ENCODE assay signal across 24 cellular contexts in genomic region chr2:95343429-95344207, GRCh38. TPM values are rescaled to one million over a fixed set of nuclear protein-coding genes. Genes with fewer than 3 reads are reported as not detected.
DNase-seq lines count a peak whose midpoint lies in the region; ATAC-seq and TF ChIP-seq lines count a peak whose summit lies in the region.
"Had no signal": no experiment of that assay in that cellular context is flagged by ENCODE, and none has a peak within 500 bp of the region (broad histone marks: within the 10 kb centered on the region; RNA-seq: fewer than 3 reads in every experiment).

No MANE protein-coding gene starts in this region.

- H3K9me3 ChIP-seq in right atrium auricular region: no peaks in the 10 kb centered on the region
- H3K9me3 ChIP-seq in mammary epithelial cell (replicated peaks; ENCODE audit: insufficient read depth, low read length): no peaks in the 10 kb centered on the region
- no peaks in the 10 kb centered on the region for H3K9me3 ChIP-seq in left lung
- no peaks in the 10 kb centered on the region for H3K9me3 ChIP-seq in BE2C
- H3K9me3 ChIP-seq in T-helper 17 cell (ENCODE audit: control insufficient read depth, low read length, poor library complexity, severe bottlenecking): no peaks in the 10 kb centered on the region
- H3K9me3 ChIP-seq: breast epithelium, HAP-1, MG63, thoracic aorta had no signal

- DNase-seq in cardiac septum (ENCODE audit: low spot score) (peak; percentile 73), right atrium auricular region (ENCODE audit: low spot score) (no peak), mammary epithelial cell (peak; percentile 73), left lung (peak; percentile 23 to 27), type B pancreatic cell (ENCODE audit: extremely low spot score, unreplicated experiment) (no peak), BE2C (no peak), T-helper 17 cell (no peak), G401 (ENCODE audit: low spot score) (no peak)
- DNase-seq: activated B cell treated with CpG ODN at 0.5 μM for 24 hours; activated CD4-positive, alpha-beta memory T cell treated with anti-CD3 and anti-CD28 coated beads, Interleukin-2, amount 10 ng/mL, durations not matched to agents 7 days and 5 days; amniotic stem cell; cortex of kidney; MG63; NCI-H1417; NCI-H774; nucleus accumbens; stimulated activated CD4-positive, alpha-beta T cell treated with anti-CD3 and anti-CD28 coated beads, Interleukin-4, amount 100 ng/mL, for 4 hours; stimulated activated naive CD4-positive, alpha-beta T cell; T-helper 9 cell had no signal

- 48% methylated on average over 7 of the region's 7 CpGs for WGBS in mammary epithelial cell (ENCODE audit: low coverage, missing lambda C conversion rate)

- no peaks in the 10 kb centered on the region for H4K20me1 ChIP-seq in mammary epithelial cell (ENCODE audit: insufficient read depth, low read length)

- H3K36me3 Mint-ChIP-seq in type B pancreatic cell (no peaks in the 10 kb centered on the region), T-helper 17 cell (ENCODE audit: low read depth) (peaks cover 4% of the 10 kb centered on the region)
- H3K36me3 Mint-ChIP-seq: CD14-positive monocyte, memory B cell had no signal

- ATAC-seq in left lung (no peak), T-helper 17 cell (no peak)

- H3K36me3 ChIP-seq in right atrium auricular region (no peaks in the 10 kb centered on the region), mammary epithelial cell (ENCODE audit: insufficient read depth, low read length) (no peaks in the 10 kb centered on the region), left lung (no peaks in the 10 kb centered on the region), BE2C (no peaks in the 10 kb centered on the region)
- H3K36me3 ChIP-seq: breast epithelium, HAP-1, MG63, thoracic aorta had no signal

- H3K9ac ChIP-seq in mammary epithelial cell (ENCODE audit: insufficient read depth, low read length): no peak overlapping the region

- H3K4me1 ChIP-seq in right atrium auricular region (peaks cover 0 to 27% of the 10 kb centered on the region in 2 donors), mammary epithelial cell (ENCODE audit: insufficient read depth, low read length) (peaks cover 41% of the 10 kb centered on the region), left lung (peaks cover 0 to 20% of the 10 kb centered on the region in 2 donors), BE2C (no peaks in the 10 kb centered on the region)
- H3K4me1 ChIP-seq: breast epithelium, HAP-1 had no signal

- H3K4me2 ChIP-seq in mammary epithelial cell (ENCODE audit: insufficient read depth, low read depth, low read length): no peak overlapping the region

- CTCF ChIA-PET in mammary epithelial cell (lab: Charles Lee; ENCODE audit: low non-redundant PET): no interaction called here

- H3K79me2 ChIP-seq in mammary epithelial cell (ENCODE audit: insufficient read depth, low read length): no peaks in the 10 kb centered on the region

- H3K27me3 ChIP-seq in right atrium auricular region: no peaks in the 10 kb centered on the region
- H3K27me3 ChIP-seq in mammary epithelial cell (ENCODE audit: insufficient read depth, low read length): no peaks in the 10 kb centered on the region
- peaks cover 7 to 76% of the 10 kb centered on the region in 2 donors for H3K27me3 ChIP-seq in left lung
- H3K27me3 ChIP-seq in BE2C: peaks cover 26% of the 10 kb centered on the region
- H3K27me3 ChIP-seq: breast epithelium, MG63 had no signal

- H3K27ac ChIP-seq in right atrium auricular region (no peak overlapping the region), mammary epithelial cell (ENCODE audit: insufficient read depth, low read depth, low read length) (peak overlapping the region; percentile 13), left lung (no peak overlapping the region)
- H3K27ac ChIP-seq: breast epithelium, thoracic aorta had no signal

- H2AFZ ChIP-seq in mammary epithelial cell (ENCODE audit: low read depth, low read length): peak overlapping the region; percentile 57

- H3K4me3 Mint-ChIP-seq in type B pancreatic cell: peak overlapping the region; percentile 47
- no peak overlapping the region for H3K4me3 Mint-ChIP-seq in T-helper 17 cell
- H3K4me3 Mint-ChIP-seq: activated B cell treated with CpG ODN at 0.5 μM for 24 hours; activated CD4-positive, alpha-beta memory T cell treated with anti-CD3 and anti-CD28 coated beads, Interleukin-2, amount 10 ng/mL, durations not matched to agents 7 days and 5 days; CD14-positive monocyte; memory B cell had no signal

- BruUV-seq in mammary epithelial cell (replicated peaks; lab: Mats Ljungman, UMichigan): no TSS peak

- H3K27me3 Mint-ChIP-seq in type B pancreatic cell (peaks cover 64% of the 10 kb centered on the region), T-helper 17 cell (peaks cover 46% of the 10 kb centered on the region)

- no peak overlapping the region for H3K4me3 ChIP-seq in right atrium auricular region
- no peak overlapping the region for H3K4me3 ChIP-seq in mammary epithelial cell (replicated peaks in 1 of 3; ENCODE audit: insufficient read depth in 1 of 3, low read depth in 2 of 3, low read length in 3 of 3)
- H3K4me3 ChIP-seq in left lung: no peak overlapping the region
- no peak overlapping the region for H3K4me3 ChIP-seq in BE2C (ENCODE audit: low read depth, low read length)
- H3K4me3 ChIP-seq: breast epithelium, HAP-1, MG63, thoracic aorta had no signal

- no peaks in the 10 kb centered on the region for H3K9me3 Mint-ChIP-seq in type B pancreatic cell
- H3K9me3 Mint-ChIP-seq: activated B cell treated with CpG ODN at 0.5 μM for 24 hours; activated CD4-positive, alpha-beta memory T cell treated with anti-CD3 and anti-CD28 coated beads, Interleukin-2, amount 10 ng/mL, durations not matched to agents 7 days and 5 days; memory B cell had no signal

- in situ Hi-C loops in mammary epithelial cell (cut with MboI; ENCODE audit: low sequenced_read_pairs in 2 of 2) (no loop called here), G401 (cut with HindIII; ENCODE audit: low sequenced_read_pairs) (no loop called here)

- no peak for TF ChIP-seq CTCF in right atrium auricular region (IDR thresholded peaks at IDR 0.05)
- TF ChIP-seq CTCF in mammary epithelial cell (conservative IDR thresholded peaks at IDR 0.05 in 1 of 2, IDR thresholded peaks at IDR 0.05 in 1 of 2; ENCODE audit: extremely low read depth in 1 of 2, insufficient read depth in 1 of 2, low read depth in 1 of 2, low read length in 2 of 2): no peak
- no peak for TF ChIP-seq CTCF in left lung (IDR thresholded peaks at IDR 0.05)
- no peak for TF ChIP-seq CTCF in type B pancreatic cell (conservative IDR thresholded peaks at IDR 0.05)
- no peak for TF ChIP-seq CTCF in BE2C (IDR thresholded peaks at IDR 0.05; ENCODE audit: low read depth, low read length)

- intact Hi-C loops in cardiac septum (cut with DNase I): no loop called here
- intact Hi-C loops in mammary epithelial cell (cut with micrococcal nuclease): loop anchor here (1.0 to 2.0 kb wide), 2 partner anchors 9 to 385 kb away; no protein-coding TSS in a partner anchor
- intact Hi-C loops in left lung (cut with DNase I): no loop called here

- no peak overlapping the region for H3K27ac Mint-ChIP-seq in type B pancreatic cell
- H3K27ac Mint-ChIP-seq in T-helper 17 cell: no peak overlapping the region
- H3K27ac Mint-ChIP-seq: activated B cell treated with CpG ODN at 0.5 μM for 24 hours; activated CD4-positive, alpha-beta memory T cell treated with anti-CD3 and anti-CD28 coated beads, Interleukin-2, amount 10 ng/mL, durations not matched to agents 7 days and 5 days; CD14-positive monocyte; memory B cell had no signal

- H3K4me1 Mint-ChIP-seq in type B pancreatic cell (ENCODE audit: unreplicated experiment) (no peaks in the 10 kb centered on the region), T-helper 17 cell (no peaks in the 10 kb centered on the region)

- dilution Hi-C loops in mammary epithelial cell (cut with HindIII; ENCODE audit: low sequenced_read_pairs): no loop called here

RNA-seq across cellular contexts. Expression of gene KCNIP3, which starts 46.5 kb away (rescaled TPM):
- total RNA-seq in cardiac septum (6.5 TPM), right atrium auricular region (1 to 10 TPM; 4.0 to 5.9 TPM), mammary epithelial cell (10 to 100 TPM in 1 of 2 donors, 1 to 10 TPM in 1; 4.8 to 14.8 TPM), left lung (1 to 10 TPM; 3.2 to 4.5 TPM), type B pancreatic cell (ENCODE audit: low replicate concordance) (5.1 and 5.3 TPM in 2 replicates), T-helper 17 cell (not detected)
- 5.4 TPM for polyA plus RNA-seq in mammary epithelial cell
- polyA minus RNA-seq in mammary epithelial cell: 3.7 TPM
- polyA plus RNA-seq in BE2C (2012; ENCODE audit: insufficient read depth, insufficient read length, low read depth): not detected
- total RNA-seq in G401 (2014; rRNA removed; shearing (Covaris generic)): 0.43 TPM in 1 of 2 replicates, not detected in the other
- total RNA-seq: activated B cell treated with CpG ODN at 0.5 μM for 24 hours; activated CD4-positive, alpha-beta memory T cell treated with anti-CD3 and anti-CD28 coated beads, Interleukin-2, amount 10 ng/mL, durations not matched to agents 7 days and 5 days had no signal
- polyA plus RNA-seq: CD14-positive monocyte had no signal

RNA-seq across cellular contexts. Expression of gene FAHD2A, which starts 58.9 kb away (rescaled TPM):
- total RNA-seq in cardiac septum: 28.8 TPM
- total RNA-seq in right atrium auricular region: 10 to 100 TPM; 19.9 to 27.5 TPM
- total RNA-seq in mammary epithelial cell: 10 to 100 TPM; 23.8 to 26.8 TPM
- 30.1 TPM for polyA plus RNA-seq in mammary epithelial cell
- 62.2 TPM for polyA minus RNA-seq in mammary epithelial cell
- total RNA-seq in left lung: 10 to 100 TPM; 23.6 to 26.8 TPM
- 23.4 and 39.2 TPM in 2 replicates for total RNA-seq in type B pancreatic cell (ENCODE audit: low replicate concordance)
- polyA plus RNA-seq in BE2C (2012; ENCODE audit: insufficient read depth, insufficient read length, low read depth): 8.2 TPM
- total RNA-seq in T-helper 17 cell: 10 to 100 TPM; 19.1 to 19.8 TPM
- total RNA-seq in G401 (2014; rRNA removed; shearing (Covaris generic)): 50.9 and 65.5 TPM in 2 replicates

Comparison
In these comparisons a context has a peak if more than half of its experiments do, and no peak if none do; other contexts are left out.
1. DNase-seq: peak in cardiac septum (single experiment), mammary epithelial cell (single experiment) and left lung (2 of 2); none in right atrium auricular region (single experiment), type B pancreatic cell (single experiment), BE2C (single experiment), T-helper 17 cell (0 of 3) and G401 (single experiment).